1 cellular context compared by ENCODE assay signal in genomic region chr14:89418976-89419375, GRCh38.
TF ChIP-seq lines count a peak whose summit lies in the region.

No MANE protein-coding gene starts in this region.

TF ChIP-seq in GM23338, 12 proteins besides CTCF, POLR2A, EP300 and RAD21 (continued from another document):
- TF ChIP-seq, protein P1, sequence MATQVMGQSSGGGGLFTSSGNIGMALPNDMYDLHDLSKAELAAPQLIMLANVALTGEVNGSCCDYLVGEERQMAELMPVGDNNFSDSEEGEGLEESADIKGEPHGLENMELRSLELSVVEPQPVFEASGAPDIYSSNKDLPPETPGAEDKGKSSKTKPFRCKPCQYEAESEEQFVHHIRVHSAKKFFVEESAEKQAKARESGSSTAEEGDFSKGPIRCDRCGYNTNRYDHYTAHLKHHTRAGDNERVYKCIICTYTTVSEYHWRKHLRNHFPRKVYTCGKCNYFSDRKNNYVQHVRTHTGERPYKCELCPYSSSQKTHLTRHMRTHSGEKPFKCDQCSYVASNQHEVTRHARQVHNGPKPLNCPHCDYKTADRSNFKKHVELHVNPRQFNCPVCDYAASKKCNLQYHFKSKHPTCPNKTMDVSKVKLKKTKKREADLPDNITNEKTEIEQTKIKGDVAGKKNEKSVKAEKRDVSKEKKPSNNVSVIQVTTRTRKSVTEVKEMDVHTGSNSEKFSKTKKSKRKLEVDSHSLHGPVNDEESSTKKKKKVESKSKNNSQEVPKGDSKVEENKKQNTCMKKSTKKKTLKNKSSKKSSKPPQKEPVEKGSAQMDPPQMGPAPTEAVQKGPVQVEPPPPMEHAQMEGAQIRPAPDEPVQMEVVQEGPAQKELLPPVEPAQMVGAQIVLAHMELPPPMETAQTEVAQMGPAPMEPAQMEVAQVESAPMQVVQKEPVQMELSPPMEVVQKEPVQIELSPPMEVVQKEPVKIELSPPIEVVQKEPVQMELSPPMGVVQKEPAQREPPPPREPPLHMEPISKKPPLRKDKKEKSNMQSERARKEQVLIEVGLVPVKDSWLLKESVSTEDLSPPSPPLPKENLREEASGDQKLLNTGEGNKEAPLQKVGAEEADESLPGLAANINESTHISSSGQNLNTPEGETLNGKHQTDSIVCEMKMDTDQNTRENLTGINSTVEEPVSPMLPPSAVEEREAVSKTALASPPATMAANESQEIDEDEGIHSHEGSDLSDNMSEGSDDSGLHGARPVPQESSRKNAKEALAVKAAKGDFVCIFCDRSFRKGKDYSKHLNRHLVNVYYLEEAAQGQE (IDR thresholded peaks at IDR 0.05; ENCODE audit: unreplicated experiment), result no peak
- TF ChIP-seq NANOG (IDR thresholded peaks at IDR 0.05; ENCODE audit: borderline replicate concordance), result no peak
- TF ChIP-seq EZH2 (IDR thresholded peaks at IDR 0.05; ENCODE audit: low read depth, unreplicated experiment), result no peak
- no peak for TF ChIP-seq POLR2AphosphoS5 (IDR thresholded peaks at IDR 0.05; ENCODE audit: low read depth)
- no peak for TF ChIP-seq ZNF114 (CRISPR knock-in tag; IDR thresholded peaks at IDR 0.05)
